In the genomic region with DNA sequence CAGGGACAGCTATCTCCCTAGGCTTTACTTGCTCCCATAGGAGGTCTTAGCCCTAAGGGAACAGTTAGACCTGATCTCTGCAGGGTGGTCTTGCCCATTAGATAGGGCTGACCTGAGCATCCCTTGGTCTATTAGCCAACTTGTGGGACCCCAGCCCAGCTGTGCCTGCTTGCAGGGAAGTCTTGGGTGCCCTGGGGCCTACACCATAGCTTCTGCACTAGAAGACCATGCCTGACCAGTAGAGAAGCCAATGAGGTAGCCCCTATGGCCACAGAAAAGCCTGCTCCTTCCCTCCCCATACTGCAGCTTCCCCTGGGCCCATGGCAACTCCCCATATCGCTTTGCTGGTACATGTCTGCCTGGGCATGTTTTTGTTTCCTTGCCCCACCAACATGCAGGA, we compare ENCODE assay signal across 9 cellular contexts.
"Had no signal": no experiment of that assay in that cellular context is flagged by ENCODE, and none has a peak within 500 bp of the region (broad histone marks: within the 10 kb centered on the region; RNA-seq: fewer than 3 reads in every experiment).

No MANE protein-coding gene starts in this region.

- ATAC-seq: HCT116, HepG2 had no signal

- H3K36me3 ChIP-seq: HAP-1 had no signal

- H3K4me1 ChIP-seq: HAP-1 had no signal

- DNase-seq: GM23248, GOT3, H7, HFFc6 had no signal

- H3K27ac ChIP-seq: GM23248, HL-60 had no signal

- H3K27ac Mint-ChIP-seq: HFFc6, IgD-negative memory B cell had no signal

- H3K4me3 Mint-ChIP-seq: HFFc6, IgD-negative memory B cell had no signal

- H3K27me3 Mint-ChIP-seq: IgD-negative memory B cell had no signal

- H3K4me1 Mint-ChIP-seq: IgD-negative memory B cell had no signal

- H3K9me3 ChIP-seq: HAP-1 had no signal

- H3K4me3 ChIP-seq: GM23248, HAP-1 had no signal
